Comparison of ENCODE assay signal across 1 cellular context in genomic region chr7:130345106-130345505, GRCh38.
TF ChIP-seq lines count a peak whose summit lies in the region.

No MANE protein-coding gene starts in this region.

TF ChIP-seq in WTC11, 78 proteins besides CTCF, POLR2A, EP300 and RAD21 (continued from another document):
- TF ChIP-seq ZSCAN18 (CRISPR knock-in tag; IDR thresholded peaks at IDR 0.05), result no peak
- TF ChIP-seq ERG (CRISPR knock-in tag; IDR thresholded peaks at IDR 0.05), result no peak
- TF ChIP-seq NR2C2 (CRISPR knock-in tag; IDR thresholded peaks at IDR 0.05), result no peak
- TF ChIP-seq TEAD1 (CRISPR knock-in tag; IDR thresholded peaks at IDR 0.05), result no peak
- no peak for TF ChIP-seq MLX (CRISPR knock-in tag; IDR thresholded peaks at IDR 0.05)
- no peak for TF ChIP-seq SOX15 (CRISPR knock-in tag; IDR thresholded peaks at IDR 0.05)
